In the genomic region with DNA sequence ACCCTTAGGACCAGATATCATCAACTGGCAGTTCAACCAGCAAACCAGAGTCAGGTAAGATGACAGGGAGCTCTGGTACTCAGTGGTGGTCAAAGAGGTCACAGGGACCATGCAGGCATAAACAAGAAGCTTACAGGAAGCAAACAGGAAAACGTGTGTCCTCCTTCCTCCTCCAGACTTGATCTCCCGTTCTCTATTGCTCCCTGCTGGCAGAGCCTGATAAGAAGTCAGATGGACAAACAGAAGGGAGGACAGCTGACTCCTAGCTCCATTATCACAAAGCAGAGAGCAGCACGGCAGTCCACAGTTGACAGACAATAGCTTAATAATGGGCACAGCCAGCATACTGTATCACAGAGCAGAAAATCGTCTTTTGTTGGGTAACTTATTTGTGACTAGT, we compare ENCODE assay signal across 1 cellular context.
A peak's percentile ranks its signal among the peaks of the same experiment; 100 is the strongest.
TF ChIP-seq lines count a peak whose summit lies in the region.

No MANE protein-coding gene starts in this region.

TF ChIP-seq in HepG2, 621 proteins besides CTCF, POLR2A, EP300 and RAD21 (continued from another document and continues in another):
- TF ChIP-seq PRMT3 (CRISPR knock-in tag; IDR thresholded peaks at IDR 0.05; ENCODE audit: borderline replicate concordance, low read depth) (no peak), TARDBP (CRISPR knock-in tag; IDR thresholded peaks at IDR 0.05) (no peak), ETV6 (CRISPR knock-in tag; conservative IDR thresholded peaks at IDR 0.05) (peak; percentile 95), XBP1 (CRISPR knock-in tag; IDR thresholded peaks at IDR 0.05) (no peak), SIX4 (CRISPR knock-in tag; IDR thresholded peaks at IDR 0.05) (no peak), ZNF205 (CRISPR knock-in tag; IDR thresholded peaks at IDR 0.05) (no peak), HOXA3 (CRISPR knock-in tag; IDR thresholded peaks at IDR 0.05) (no peak), RCOR2 (CRISPR knock-in tag; IDR thresholded peaks at IDR 0.05) (no peak), ZMYM4 (CRISPR knock-in tag; IDR thresholded peaks at IDR 0.05) (peak; percentile 39; the same call in 1 of the 2 replicates), AHR (CRISPR knock-in tag; IDR thresholded peaks at IDR 0.05) (no peak), FIP1L1 (IDR thresholded peaks at IDR 0.05; ENCODE audit: borderline replicate concordance, insufficient read depth, low read depth, low read length) (no peak), ZNF790 (CRISPR knock-in tag; IDR thresholded peaks at IDR 0.05; ENCODE audit: borderline replicate concordance) (no peak), SNAPC2 (CRISPR knock-in tag; IDR thresholded peaks at IDR 0.05) (no peak), MAZ (IDR thresholded peaks at IDR 0.05; ENCODE audit: borderline replicate concordance, low read depth, low read length) (no peak), MAZ (CRISPR knock-in tag; IDR thresholded peaks at IDR 0.05; ENCODE audit: low read depth) (no peak), SIX1 (CRISPR knock-in tag; IDR thresholded peaks at IDR 0.05; ENCODE audit: borderline replicate concordance) (no peak), FOXP1 (IDR thresholded peaks at IDR 0.05) (no peak), FOXP1 (CRISPR knock-in tag; IDR thresholded peaks at IDR 0.05) (0 out of 2 replicates have a peak, but pooled peaks have one; percentile 33), RARA (CRISPR knock-in tag; IDR thresholded peaks at IDR 0.05) (0 out of 2 replicates have a peak, but pooled peaks have one; percentile 13), ZNF775 (CRISPR knock-in tag; IDR thresholded peaks at IDR 0.05; ENCODE audit: borderline replicate concordance) (no peak), ZNF7 (CRISPR knock-in tag; IDR thresholded peaks at IDR 0.05) (0 out of 2 replicates have a peak, but pooled peaks have one; percentile 45), GFI1 (CRISPR knock-in tag; IDR thresholded peaks at IDR 0.05; ENCODE audit: borderline replicate concordance) (no peak), ESRRA (CRISPR knock-in tag; IDR thresholded peaks at IDR 0.05; ENCODE audit: low read depth) (no peak), RFX1 (IDR thresholded peaks at IDR 0.05) (no peak), TAF15 (IDR thresholded peaks at IDR 0.05; ENCODE audit: low read depth, low read length, poor library complexity, severe bottlenecking) (no peak), ZNF317 (CRISPR knock-in tag; IDR thresholded peaks at IDR 0.05) (peak; percentile 89), JARID2 (CRISPR knock-in tag; IDR thresholded peaks at IDR 0.05; ENCODE audit: insufficient replicate concordance) (no peak)
- TF ChIP-seq, protein P1, sequence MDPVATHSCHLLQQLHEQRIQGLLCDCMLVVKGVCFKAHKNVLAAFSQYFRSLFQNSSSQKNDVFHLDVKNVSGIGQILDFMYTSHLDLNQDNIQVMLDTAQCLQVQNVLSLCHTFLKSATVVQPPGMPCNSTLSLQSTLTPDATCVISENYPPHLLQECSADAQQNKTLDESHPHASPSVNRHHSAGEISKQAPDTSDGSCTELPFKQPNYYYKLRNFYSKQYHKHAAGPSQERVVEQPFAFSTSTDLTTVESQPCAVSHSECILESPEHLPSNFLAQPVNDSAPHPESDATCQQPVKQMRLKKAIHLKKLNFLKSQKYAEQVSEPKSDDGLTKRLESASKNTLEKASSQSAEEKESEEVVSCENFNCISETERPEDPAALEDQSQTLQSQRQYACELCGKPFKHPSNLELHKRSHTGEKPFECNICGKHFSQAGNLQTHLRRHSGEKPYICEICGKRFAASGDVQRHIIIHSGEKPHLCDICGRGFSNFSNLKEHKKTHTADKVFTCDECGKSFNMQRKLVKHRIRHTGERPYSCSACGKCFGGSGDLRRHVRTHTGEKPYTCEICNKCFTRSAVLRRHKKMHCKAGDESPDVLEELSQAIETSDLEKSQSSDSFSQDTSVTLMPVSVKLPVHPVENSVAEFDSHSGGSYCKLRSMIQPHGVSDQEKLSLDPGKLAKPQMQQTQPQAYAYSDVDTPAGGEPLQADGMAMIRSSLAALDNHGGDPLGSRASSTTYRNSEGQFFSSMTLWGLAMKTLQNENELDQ (CRISPR knock-in tag; IDR thresholded peaks at IDR 0.05; ENCODE audit: borderline replicate concordance) = no peak
- TF ChIP-seq, protein P2, sequence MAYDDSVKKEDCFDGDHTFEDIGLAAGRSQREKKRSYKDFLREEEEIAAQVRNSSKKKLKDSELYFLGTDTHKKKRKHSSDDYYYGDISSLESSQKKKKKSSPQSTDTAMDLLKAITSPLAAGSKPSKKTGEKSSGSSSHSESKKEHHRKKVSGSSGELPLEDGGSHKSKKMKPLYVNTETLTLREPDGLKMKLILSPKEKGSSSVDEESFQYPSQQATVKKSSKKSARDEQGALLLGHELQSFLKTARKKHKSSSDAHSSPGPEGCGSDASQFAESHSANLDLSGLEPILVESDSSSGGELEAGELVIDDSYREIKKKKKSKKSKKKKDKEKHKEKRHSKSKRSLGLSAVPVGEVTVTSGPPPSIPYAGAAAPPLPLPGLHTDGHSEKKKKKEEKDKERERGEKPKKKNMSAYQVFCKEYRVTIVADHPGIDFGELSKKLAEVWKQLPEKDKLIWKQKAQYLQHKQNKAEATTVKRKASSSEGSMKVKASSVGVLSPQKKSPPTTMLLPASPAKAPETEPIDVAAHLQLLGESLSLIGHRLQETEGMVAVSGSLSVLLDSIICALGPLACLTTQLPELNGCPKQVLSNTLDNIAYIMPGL (CRISPR knock-in tag; IDR thresholded peaks at IDR 0.05; ENCODE audit: borderline replicate concordance in 1 of 2, low read depth in 1 of 2) = no peak
- TF ChIP-seq, protein P3, sequence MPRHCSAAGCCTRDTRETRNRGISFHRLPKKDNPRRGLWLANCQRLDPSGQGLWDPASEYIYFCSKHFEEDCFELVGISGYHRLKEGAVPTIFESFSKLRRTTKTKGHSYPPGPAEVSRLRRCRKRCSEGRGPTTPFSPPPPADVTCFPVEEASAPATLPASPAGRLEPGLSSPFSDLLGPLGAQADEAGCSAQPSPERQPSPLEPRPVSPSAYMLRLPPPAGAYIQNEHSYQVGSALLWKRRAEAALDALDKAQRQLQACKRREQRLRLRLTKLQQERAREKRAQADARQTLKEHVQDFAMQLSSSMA (CRISPR knock-in tag; IDR thresholded peaks at IDR 0.05) = no peak
- TF ChIP-seq, protein P4, sequence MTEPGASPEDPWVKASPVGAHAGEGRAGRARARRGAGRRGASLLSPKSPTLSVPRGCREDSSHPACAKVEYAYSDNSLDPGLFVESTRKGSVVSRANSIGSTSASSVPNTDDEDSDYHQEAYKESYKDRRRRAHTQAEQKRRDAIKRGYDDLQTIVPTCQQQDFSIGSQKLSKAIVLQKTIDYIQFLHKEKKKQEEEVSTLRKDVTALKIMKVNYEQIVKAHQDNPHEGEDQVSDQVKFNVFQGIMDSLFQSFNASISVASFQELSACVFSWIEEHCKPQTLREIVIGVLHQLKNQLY (CRISPR knock-in tag; IDR thresholded peaks at IDR 0.05) = no peak
- TF ChIP-seq, protein P5, sequence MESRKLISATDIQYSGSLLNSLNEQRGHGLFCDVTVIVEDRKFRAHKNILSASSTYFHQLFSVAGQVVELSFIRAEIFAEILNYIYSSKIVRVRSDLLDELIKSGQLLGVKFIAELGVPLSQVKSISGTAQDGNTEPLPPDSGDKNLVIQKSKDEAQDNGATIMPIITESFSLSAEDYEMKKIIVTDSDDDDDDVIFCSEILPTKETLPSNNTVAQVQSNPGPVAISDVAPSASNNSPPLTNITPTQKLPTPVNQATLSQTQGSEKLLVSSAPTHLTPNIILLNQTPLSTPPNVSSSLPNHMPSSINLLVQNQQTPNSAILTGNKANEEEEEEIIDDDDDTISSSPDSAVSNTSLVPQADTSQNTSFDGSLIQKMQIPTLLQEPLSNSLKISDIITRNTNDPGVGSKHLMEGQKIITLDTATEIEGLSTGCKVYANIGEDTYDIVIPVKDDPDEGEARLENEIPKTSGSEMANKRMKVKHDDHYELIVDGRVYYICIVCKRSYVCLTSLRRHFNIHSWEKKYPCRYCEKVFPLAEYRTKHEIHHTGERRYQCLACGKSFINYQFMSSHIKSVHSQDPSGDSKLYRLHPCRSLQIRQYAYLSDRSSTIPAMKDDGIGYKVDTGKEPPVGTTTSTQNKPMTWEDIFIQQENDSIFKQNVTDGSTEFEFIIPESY (CRISPR knock-in tag; IDR thresholded peaks at IDR 0.05) = no peak
- TF ChIP-seq, protein P6, sequence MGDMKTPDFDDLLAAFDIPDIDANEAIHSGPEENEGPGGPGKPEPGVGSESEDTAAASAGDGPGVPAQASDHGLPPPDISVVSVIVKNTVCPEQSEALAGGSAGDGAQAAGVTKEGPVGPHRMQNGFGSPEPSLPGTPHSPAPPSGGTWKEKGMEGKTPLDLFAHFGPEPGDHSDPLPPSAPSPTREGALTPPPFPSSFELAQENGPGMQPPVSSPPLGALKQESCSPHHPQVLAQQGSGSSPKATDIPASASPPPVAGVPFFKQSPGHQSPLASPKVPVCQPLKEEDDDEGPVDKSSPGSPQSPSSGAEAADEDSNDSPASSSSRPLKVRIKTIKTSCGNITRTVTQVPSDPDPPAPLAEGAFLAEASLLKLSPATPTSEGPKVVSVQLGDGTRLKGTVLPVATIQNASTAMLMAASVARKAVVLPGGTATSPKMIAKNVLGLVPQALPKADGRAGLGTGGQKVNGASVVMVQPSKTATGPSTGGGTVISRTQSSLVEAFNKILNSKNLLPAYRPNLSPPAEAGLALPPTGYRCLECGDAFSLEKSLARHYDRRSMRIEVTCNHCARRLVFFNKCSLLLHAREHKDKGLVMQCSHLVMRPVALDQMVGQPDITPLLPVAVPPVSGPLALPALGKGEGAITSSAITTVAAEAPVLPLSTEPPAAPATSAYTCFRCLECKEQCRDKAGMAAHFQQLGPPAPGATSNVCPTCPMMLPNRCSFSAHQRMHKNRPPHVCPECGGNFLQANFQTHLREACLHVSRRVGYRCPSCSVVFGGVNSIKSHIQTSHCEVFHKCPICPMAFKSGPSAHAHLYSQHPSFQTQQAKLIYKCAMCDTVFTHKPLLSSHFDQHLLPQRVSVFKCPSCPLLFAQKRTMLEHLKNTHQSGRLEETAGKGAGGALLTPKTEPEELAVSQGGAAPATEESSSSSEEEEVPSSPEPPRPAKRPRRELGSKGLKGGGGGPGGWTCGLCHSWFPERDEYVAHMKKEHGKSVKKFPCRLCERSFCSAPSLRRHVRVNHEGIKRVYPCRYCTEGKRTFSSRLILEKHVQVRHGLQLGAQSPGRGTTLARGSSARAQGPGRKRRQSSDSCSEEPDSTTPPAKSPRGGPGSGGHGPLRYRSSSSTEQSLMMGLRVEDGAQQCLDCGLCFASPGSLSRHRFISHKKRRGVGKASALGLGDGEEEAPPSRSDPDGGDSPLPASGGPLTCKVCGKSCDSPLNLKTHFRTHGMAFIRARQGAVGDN (CRISPR knock-in tag; IDR thresholded peaks at IDR 0.05) = no peak
- TF ChIP-seq, protein P7, sequence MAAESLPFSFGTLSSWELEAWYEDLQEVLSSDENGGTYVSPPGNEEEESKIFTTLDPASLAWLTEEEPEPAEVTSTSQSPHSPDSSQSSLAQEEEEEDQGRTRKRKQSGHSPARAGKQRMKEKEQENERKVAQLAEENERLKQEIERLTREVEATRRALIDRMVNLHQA (CRISPR knock-in tag; IDR thresholded peaks at IDR 0.05) = no peak
- TF ChIP-seq, protein P8, sequence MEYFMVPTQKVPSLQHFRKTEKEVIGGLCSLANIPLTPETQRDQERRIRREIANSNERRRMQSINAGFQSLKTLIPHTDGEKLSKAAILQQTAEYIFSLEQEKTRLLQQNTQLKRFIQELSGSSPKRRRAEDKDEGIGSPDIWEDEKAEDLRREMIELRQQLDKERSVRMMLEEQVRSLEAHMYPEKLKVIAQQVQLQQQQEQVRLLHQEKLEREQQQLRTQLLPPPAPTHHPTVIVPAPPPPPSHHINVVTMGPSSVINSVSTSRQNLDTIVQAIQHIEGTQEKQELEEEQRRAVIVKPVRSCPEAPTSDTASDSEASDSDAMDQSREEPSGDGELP (IDR thresholded peaks at IDR 0.05; ENCODE audit: borderline replicate concordance, low read depth) = peak; percentile 61; the same call in 1 of the 2 replicates
- TF ChIP-seq, protein P9, sequence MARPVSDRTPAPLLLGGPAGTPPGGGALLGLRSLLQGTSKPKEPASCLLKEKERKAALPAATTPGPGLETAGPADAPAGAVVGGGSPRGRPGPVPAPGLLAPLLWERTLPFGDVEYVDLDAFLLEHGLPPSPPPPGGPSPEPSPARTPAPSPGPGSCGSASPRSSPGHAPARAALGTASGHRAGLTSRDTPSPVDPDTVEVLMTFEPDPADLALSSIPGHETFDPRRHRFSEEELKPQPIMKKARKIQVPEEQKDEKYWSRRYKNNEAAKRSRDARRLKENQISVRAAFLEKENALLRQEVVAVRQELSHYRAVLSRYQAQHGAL (CRISPR knock-in tag; IDR thresholded peaks at IDR 0.05; ENCODE audit: not compliant biosample characterization) = no peak
- TF ChIP-seq, protein P10, sequence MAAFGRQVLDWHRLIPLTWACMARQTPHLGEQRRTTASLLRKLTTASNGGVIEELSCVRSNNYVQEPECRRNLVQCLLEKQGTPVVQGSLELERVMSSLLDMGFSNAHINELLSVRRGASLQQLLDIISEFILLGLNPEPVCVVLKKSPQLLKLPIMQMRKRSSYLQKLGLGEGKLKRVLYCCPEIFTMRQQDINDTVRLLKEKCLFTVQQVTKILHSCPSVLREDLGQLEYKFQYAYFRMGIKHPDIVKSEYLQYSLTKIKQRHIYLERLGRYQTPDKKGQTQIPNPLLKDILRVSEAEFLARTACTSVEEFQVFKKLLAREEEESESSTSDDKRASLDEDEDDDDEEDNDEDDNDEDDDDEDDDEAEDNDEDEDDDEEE (CRISPR knock-in tag; IDR thresholded peaks at IDR 0.05) = no peak
- TF ChIP-seq, protein P11, sequence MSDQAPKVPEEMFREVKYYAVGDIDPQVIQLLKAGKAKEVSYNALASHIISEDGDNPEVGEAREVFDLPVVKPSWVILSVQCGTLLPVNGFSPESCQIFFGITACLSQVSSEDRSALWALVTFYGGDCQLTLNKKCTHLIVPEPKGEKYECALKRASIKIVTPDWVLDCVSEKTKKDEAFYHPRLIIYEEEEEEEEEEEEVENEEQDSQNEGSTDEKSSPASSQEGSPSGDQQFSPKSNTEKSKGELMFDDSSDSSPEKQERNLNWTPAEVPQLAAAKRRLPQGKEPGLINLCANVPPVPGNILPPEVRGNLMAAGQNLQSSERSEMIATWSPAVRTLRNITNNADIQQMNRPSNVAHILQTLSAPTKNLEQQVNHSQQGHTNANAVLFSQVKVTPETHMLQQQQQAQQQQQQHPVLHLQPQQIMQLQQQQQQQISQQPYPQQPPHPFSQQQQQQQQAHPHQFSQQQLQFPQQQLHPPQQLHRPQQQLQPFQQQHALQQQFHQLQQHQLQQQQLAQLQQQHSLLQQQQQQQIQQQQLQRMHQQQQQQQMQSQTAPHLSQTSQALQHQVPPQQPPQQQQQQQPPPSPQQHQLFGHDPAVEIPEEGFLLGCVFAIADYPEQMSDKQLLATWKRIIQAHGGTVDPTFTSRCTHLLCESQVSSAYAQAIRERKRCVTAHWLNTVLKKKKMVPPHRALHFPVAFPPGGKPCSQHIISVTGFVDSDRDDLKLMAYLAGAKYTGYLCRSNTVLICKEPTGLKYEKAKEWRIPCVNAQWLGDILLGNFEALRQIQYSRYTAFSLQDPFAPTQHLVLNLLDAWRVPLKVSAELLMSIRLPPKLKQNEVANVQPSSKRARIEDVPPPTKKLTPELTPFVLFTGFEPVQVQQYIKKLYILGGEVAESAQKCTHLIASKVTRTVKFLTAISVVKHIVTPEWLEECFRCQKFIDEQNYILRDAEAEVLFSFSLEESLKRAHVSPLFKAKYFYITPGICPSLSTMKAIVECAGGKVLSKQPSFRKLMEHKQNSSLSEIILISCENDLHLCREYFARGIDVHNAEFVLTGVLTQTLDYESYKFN (CRISPR knock-in tag; conservative IDR thresholded peaks at IDR 0.05) = no peak
- TF ChIP-seq, protein P12, sequence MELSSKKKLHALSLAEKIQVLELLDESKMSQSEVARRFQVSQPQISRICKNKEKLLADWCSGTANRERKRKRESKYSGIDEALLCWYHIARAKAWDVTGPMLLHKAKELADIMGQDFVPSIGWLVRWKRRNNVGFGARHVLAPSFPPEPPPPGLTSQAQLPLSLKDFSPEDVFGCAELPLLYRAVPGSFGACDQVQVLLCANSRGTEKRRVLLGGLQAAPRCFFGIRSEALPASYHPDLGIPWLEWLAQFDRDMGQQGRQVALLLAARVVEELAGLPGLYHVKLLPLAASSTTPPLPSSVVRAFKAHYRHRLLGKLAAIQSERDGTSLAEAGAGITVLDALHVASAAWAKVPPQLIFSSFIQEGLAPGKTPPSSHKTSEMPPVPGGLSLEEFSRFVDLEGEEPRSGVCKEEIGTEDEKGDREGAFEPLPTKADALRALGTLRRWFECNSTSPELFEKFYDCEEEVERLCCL (CRISPR knock-in tag; IDR thresholded peaks at IDR 0.05; ENCODE audit: borderline replicate concordance) = no peak
